In genomic region chr12:2912216-2912575, GRCh38 we compare ENCODE assay signal across 32 cellular contexts. TPM values are rescaled to one million over a fixed set of nuclear protein-coding genes. Genes with fewer than 3 reads are reported as not detected.
"Had no signal": no experiment of that assay in that cellular context is flagged by ENCODE, and none has a peak within 500 bp of the region (broad histone marks: within the 10 kb centered on the region; RNA-seq: fewer than 3 reads in every experiment).

No MANE protein-coding gene starts in this region.

- FAIRE-seq: endothelial cell of umbilical vein, frontal cortex, islet of Langerhans had no signal

- H3K36me3 Mint-ChIP-seq: activated naive CD4-positive, alpha-beta T cell treated with anti-CD3 and anti-CD28 coated beads, Interleukin-2, amount 10 ng/mL, durations not matched to agents 7 days and 5 days had no signal

- H3K4me3 Mint-ChIP-seq: activated B cell treated with CpG ODN at 0.5 μM for 24 hours; activated CD4-positive, alpha-beta memory T cell treated with anti-CD3 and anti-CD28 coated beads for 36 hours; activated naive CD4-positive, alpha-beta T cell treated with anti-CD3 and anti-CD28 coated beads, Interleukin-2, amount 10 ng/mL, durations not matched to agents 7 days and 5 days; brain; nephron progenitor cell; stimulated activated naive B cell treated with anti-CD40 and anti-IgM and Interleukin-4, amounts not matched to agents 10 μg/mL and 1 μg/mL and 100 μg/mL, for 72 hours had no signal

- H3K27ac Mint-ChIP-seq: activated B cell treated with CpG ODN at 0.5 μM for 24 hours; activated CD4-positive, alpha-beta memory T cell treated with anti-CD3 and anti-CD28 coated beads for 36 hours; activated naive CD4-positive, alpha-beta T cell treated with anti-CD3 and anti-CD28 coated beads, Interleukin-2, amount 10 ng/mL, durations not matched to agents 7 days and 5 days; brain; nephron progenitor cell; stimulated activated naive B cell treated with anti-CD40 and anti-IgM and Interleukin-4, amounts not matched to agents 10 μg/mL and 1 μg/mL and 100 μg/mL, for 72 hours had no signal

- H3K4me1 ChIP-seq: transverse colon had no signal

- H3K9me3 Mint-ChIP-seq: activated B cell treated with CpG ODN at 0.5 μM for 24 hours; activated CD4-positive, alpha-beta memory T cell treated with anti-CD3 and anti-CD28 coated beads for 36 hours; activated naive CD4-positive, alpha-beta T cell treated with anti-CD3 and anti-CD28 coated beads, Interleukin-2, amount 10 ng/mL, durations not matched to agents 7 days and 5 days; brain; nephron progenitor cell; stimulated activated naive B cell treated with anti-CD40 and anti-IgM and Interleukin-4, amounts not matched to agents 10 μg/mL and 1 μg/mL and 100 μg/mL, for 72 hours had no signal

- H3K27me3 ChIP-seq: hepatocyte, transverse colon had no signal

- H3K27me3 Mint-ChIP-seq: activated B cell treated with CpG ODN at 0.5 μM for 24 hours; activated CD4-positive, alpha-beta memory T cell treated with anti-CD3 and anti-CD28 coated beads for 36 hours; activated naive CD4-positive, alpha-beta T cell treated with anti-CD3 and anti-CD28 coated beads, Interleukin-2, amount 10 ng/mL, durations not matched to agents 7 days and 5 days; brain; stimulated activated naive B cell treated with anti-CD40 and anti-IgM and Interleukin-4, amounts not matched to agents 10 μg/mL and 1 μg/mL and 100 μg/mL, for 72 hours had no signal

- ATAC-seq: sciatic nerve; stimulated activated naive B cell treated with anti-CD40 and anti-IgM and Interleukin-4, amounts not matched to agents 10 μg/mL and 1 μg/mL and 100 μg/mL, for 72 hours had no signal

- H2AFZ ChIP-seq: hepatocyte had no signal

- H3K4me2 ChIP-seq: hepatocyte, smooth muscle cell had no signal

- H3K4me3 ChIP-seq: hepatocyte, smooth muscle cell, transverse colon had no signal

- H3K9me3 ChIP-seq: transverse colon had no signal

- DNase-seq: activated B cell treated with CpG ODN at 0.5 μM for 24 hours; activated CD4-positive, alpha-beta memory T cell treated with anti-CD3 and anti-CD28 coated beads for 36 hours; activated CD4-positive, alpha-beta T cell treated with anti-CD3 and anti-CD28 coated beads for 48 hours; activated effector memory CD4-positive, alpha-beta T cell treated with anti-CD3 and anti-CD28 coated beads, Interleukin-2, amount 50 U/mL, for 16 hours; activated naive CD4-positive, alpha-beta T cell treated with anti-CD3 and anti-CD28 coated beads, Interleukin-2, amount 10 ng/mL, durations not matched to agents 7 days and 5 days; amygdala; central memory CD4-positive, alpha-beta T cell; dermis blood vessel endothelial cell; effector CD8-positive, alpha-beta T cell; glutamatergic neuron; nephron progenitor cell; nucleus accumbens; stimulated activated CD4-positive, alpha-beta T cell treated with anti-CD3 and anti-CD28 coated beads, Interleukin-15, amount 100 ng/mL, for 24 hours; stimulated activated CD4-positive, alpha-beta T cell treated with anti-CD3 and anti-CD28 coated beads, Interleukin-2, amount 100 ng/mL, for 48 hours; stimulated activated CD8-positive, alpha-beta memory T cell treated with anti-CD3 and anti-CD28 coated beads, Interleukin-4, amount 100 ng/mL, for 48 hours; stimulated activated naive B cell treated with anti-CD40 and anti-IgM and Interleukin-4, amounts not matched to agents 10 μg/mL and 1 μg/mL and 100 μg/mL, for 72 hours; T1000; transverse colon had no signal

- H3K27ac ChIP-seq: hepatocyte, transverse colon had no signal

- H3K4me1 Mint-ChIP-seq: activated B cell treated with CpG ODN at 0.5 μM for 24 hours; activated naive CD4-positive, alpha-beta T cell treated with anti-CD3 and anti-CD28 coated beads, Interleukin-2, amount 10 ng/mL, durations not matched to agents 7 days and 5 days; brain; nephron progenitor cell; stimulated activated naive B cell treated with anti-CD40 and anti-IgM and Interleukin-4, amounts not matched to agents 10 μg/mL and 1 μg/mL and 100 μg/mL, for 72 hours had no signal

RNA-seq across cellular contexts. Expression of gene TEAD4, which starts 47.0 kb away (rescaled TPM):
- total RNA-seq: activated B cell treated with CpG ODN at 0.5 μM for 24 hours, mononuclear cell had no signal

RNA-seq across cellular contexts. Expression of gene TEX52, which starts 55.4 kb away (rescaled TPM):
- total RNA-seq: activated B cell treated with CpG ODN at 0.5 μM for 24 hours; dermis blood vessel endothelial cell; endothelial cell of umbilical vein; esophagus mucosa; frontal cortex; hepatocyte; liver; mononuclear cell; posterior vena cava; renal cortical epithelial cell; sciatic nerve; smooth muscle cell; T-helper 1 cell treated with Interleukin-12 subunit alpha and Interleukin-12 subunit beta and Interleukin-4 antibody, amounts not matched to agents 30 ng/mL and 1 ng/mL, for 36 hours; temporal lobe; transverse colon had no signal
- polyA plus RNA-seq: endothelial cell of umbilical vein, hepatocyte, liver had no signal
